15 cellular contexts compared by ENCODE assay signal in genomic region chr2:231664727-231665126, GRCh38. TPM values are rescaled to one million over a fixed set of nuclear protein-coding genes. Genes with fewer than 3 reads are reported as not detected.
A peak's percentile ranks its signal among the peaks of the same experiment; 100 is the strongest.
DNase-seq lines count a peak whose midpoint lies in the region; ATAC-seq, FAIRE-seq and TF ChIP-seq lines count a peak whose summit lies in the region.
"Had no signal": no experiment of that assay in that cellular context is flagged by ENCODE, and none has a peak within 500 bp of the region (broad histone marks: within the 10 kb centered on the region; RNA-seq: fewer than 3 reads in every experiment).

No MANE protein-coding gene starts in this region.

- 89 to 96% (median 91%) methylated on average over 8 of the region's 8 CpGs for WGBS in heart left ventricle, 4 donors

- H3K27me3 ChIP-seq in heart left ventricle (no peaks in the 10 kb centered on the region), dorsolateral prefrontal cortex (no peaks in the 10 kb centered on the region), neutrophil (no peaks in the 10 kb centered on the region), uterus (no peaks in the 10 kb centered on the region)

- peak overlapping the region in 11 of 12 donors; percentile 96 to 100 (median 99) for H3K27ac ChIP-seq in heart left ventricle
- peak overlapping the region in 56 of 59 donors; percentile 8 to 100 (median 99) for H3K27ac ChIP-seq in dorsolateral prefrontal cortex
- peak overlapping the region; percentile 83 for H3K27ac ChIP-seq in neutrophil
- H3K27ac ChIP-seq in uterus = peak overlapping the region; percentile 99

- no peak for TF ChIP-seq CTCF in heart left ventricle (IDR thresholded peaks at IDR 0.05)
- TF ChIP-seq CTCF in dorsolateral prefrontal cortex (IDR thresholded peaks at IDR 0.05 in 54 of 56, conservative IDR thresholded peaks at IDR 0.05 in 2 of 56; ENCODE audit: low read depth in 1 of 56, partially characterized antibody in 56 of 56) = no peak
- no peak for TF ChIP-seq CTCF in neutrophil (IDR thresholded peaks at IDR 0.05)
- no peak for TF ChIP-seq CTCF in uterus (IDR thresholded peaks at IDR 0.05)

- H3K36me3 ChIP-seq in heart left ventricle = no peaks in the 10 kb centered on the region
- no peaks in the 10 kb centered on the region for H3K36me3 ChIP-seq in neutrophil
- no peaks in the 10 kb centered on the region for H3K36me3 ChIP-seq in uterus

- ATAC-seq in heart left ventricle = no peak
- ATAC-seq: WTC11 had no signal

- H3K4me3 ChIP-seq in heart left ventricle (no peak overlapping the region), dorsolateral prefrontal cortex (no peak overlapping the region), neutrophil (ENCODE audit: low read depth in 1 of 2, low read length in 1 of 2) (no peak overlapping the region), uterus (no peak overlapping the region)

- DNase-seq in heart left ventricle (no peak), cardiac septum (ENCODE audit: low spot score) (no peak), dorsolateral prefrontal cortex (no peak), uterus (no peak), AG08396 (ENCODE audit: low spot score) (no peak), DMS79 treated with DMSO at 0.1 percent for 48 hours (lab: John Stamatoyannopoulos, UW) (no peak), urothelium cell line (ENCODE audit: low spot score) (no peak)
- DNase-seq: activated effector memory CD4-positive, alpha-beta T cell treated with Interleukin-2 at 50 U/mL for 16 hours; cortex of kidney; mammary epithelial cell; NCI-H187 treated with DMSO at 0.1 percent for 48 hours had no signal

- intact Hi-C loops in heart left ventricle (cut with DNase I) = loop anchor here in 2 of 10 donors (5.0 kb wide), 1 partner anchor 43 kb away; the partner anchor contains the start of gene PTMA (in 2 of the 2)
- intact Hi-C loops in cardiac septum (cut with DNase I) = no loop called here
- intact Hi-C loops in dorsolateral prefrontal cortex (cut with DNase I) = loop anchor here in 1 of 2 donors (10.0 kb wide), 1 partner anchor 120 kb away; the partner anchor contains the start of genes COPS7B and PDE6D
- intact Hi-C loops in uterus (cut with DNase I; ENCODE audit: low total_unique reads) = no loop called here

- H3K4me1 ChIP-seq in heart left ventricle = peaks cover 3 to 47% (median 35%) of the 10 kb centered on the region in 12 donors
- peaks cover 40 to 49% of the 10 kb centered on the region in 2 experiments for H3K4me1 ChIP-seq in neutrophil (ENCODE audit: control insufficient read depth in 1 of 2, insufficient read depth in 1 of 2, low read depth in 1 of 2, low read length in 1 of 2)
- no peaks in the 10 kb centered on the region for H3K4me1 ChIP-seq in uterus

- H3K9me3 ChIP-seq in heart left ventricle (no peaks in the 10 kb centered on the region), neutrophil (no peaks in the 10 kb centered on the region), uterus (no peaks in the 10 kb centered on the region)

- no peak for FAIRE-seq in urothelium cell line (lab: Jason Lieb, UNC)
- FAIRE-seq: G401.6, HTR-8/SVneo had no signal

- TF ChIP-seq POLR2A in heart left ventricle (IDR thresholded peaks at IDR 0.05) = no peak
- TF ChIP-seq POLR2A in uterus (IDR thresholded peaks at IDR 0.05) = no peak

RNA-seq across cellular contexts. Expression of gene PTMA, which starts 43.6 kb away (rescaled TPM):
- total RNA-seq in heart left ventricle (100 to 1,000 TPM; 143 to 409 (median 200) TPM), cardiac septum (256 TPM), dorsolateral prefrontal cortex (1,000 to 10,000 TPM in 1 of 120 experiments, 100 to 1,000 TPM in 119; 326 to 1,103 (median 509) TPM), uterus (100 to 1,000 TPM; 693 to 966 (median 818) TPM)
- polyA plus RNA-seq in heart left ventricle = 100 to 1,000 TPM; 403 to 707 TPM
